8 cellular contexts compared by ENCODE assay signal in the genomic region with DNA sequence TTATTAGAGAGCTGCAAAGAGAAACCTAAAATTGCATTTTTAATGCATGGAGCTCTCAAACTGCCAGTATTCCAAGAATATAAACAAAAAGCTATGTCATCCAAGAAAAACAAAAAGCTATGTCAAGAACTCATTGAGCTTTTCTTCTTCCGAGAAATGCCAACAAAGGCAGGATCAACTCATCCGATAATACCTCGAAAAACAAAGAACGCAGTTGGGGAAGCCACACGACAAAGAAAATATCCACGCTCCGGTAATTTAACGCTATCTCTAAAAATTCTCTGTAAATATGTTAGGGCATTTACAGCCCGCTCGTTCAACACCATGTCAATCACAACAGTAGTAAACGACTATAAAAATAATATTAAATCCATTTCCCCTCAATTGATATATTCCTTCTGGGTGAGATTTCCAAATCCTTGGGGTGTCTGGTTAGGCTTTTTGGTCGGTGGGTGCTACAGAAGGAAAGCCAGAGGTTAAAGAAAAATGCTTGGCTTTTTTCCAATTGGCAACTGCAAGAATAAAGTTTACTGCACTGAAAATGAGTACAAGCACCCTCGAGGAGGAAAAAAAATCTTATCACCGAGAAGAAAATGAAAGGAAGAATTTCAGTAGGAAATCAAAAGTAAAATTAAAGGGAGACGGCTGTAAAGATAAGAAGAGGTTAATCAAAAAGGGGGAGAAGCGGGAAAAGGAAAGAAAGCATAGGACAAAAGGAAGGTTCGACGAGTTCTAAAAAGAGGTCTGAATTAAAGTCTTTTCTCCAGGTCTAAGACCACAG. TPM values are rescaled to one million over a fixed set of nuclear protein-coding genes. Genes with fewer than 3 reads are reported as not detected.
A peak's percentile ranks its signal among the peaks of the same experiment; 100 is the strongest.
DNase-seq lines count a peak whose midpoint lies in the region; ATAC-seq and TF ChIP-seq lines count a peak whose summit lies in the region.

No MANE protein-coding gene starts in this region.

- H3K4me1 ChIP-seq in OCI-LY3 (ENCODE audit: low read length), result peaks cover 7% of the 10 kb centered on the region; the same call in 1 of the 2 replicates

- H3K36me3 ChIP-seq in OCI-LY3 (replicated peaks; ENCODE audit: low read depth, low read length), result peaks cover 7% of the 10 kb centered on the region

- H3K27ac Mint-ChIP-seq in naive B cell, result peak overlapping the region; percentile 94 to 100 (median 98)

- peak overlapping the region; percentile 87 for H3K27ac ChIP-seq in OCI-LY3 (ENCODE audit: low read length)
- peak overlapping the region; percentile 77 to 100 (median 98) for H3K27ac ChIP-seq in dorsolateral prefrontal cortex

- peaks cover 21 to 47% (median 46%) of the 10 kb centered on the region in 3 donors for H3K4me1 Mint-ChIP-seq in naive B cell

- H3K4me2 ChIP-seq in OCI-LY3 (ENCODE audit: low read length), result peak overlapping the region; percentile 88

- DNase-seq in SIG-M5 treated with dmso at 0.1 percent for 504 hours (lab: John Stamatoyannopoulos, UW; ENCODE audit: unreplicated experiment) (peak; percentile 38), SIG-M5 (lab: John Stamatoyannopoulos, UW) (no peak), dorsolateral prefrontal cortex (no peak), naive B cell (no peak)

- peaks cover 59% of the 10 kb centered on the region for H3K79me2 ChIP-seq in OCI-LY3 (ENCODE audit: low read length)

- H3K36me3 Mint-ChIP-seq in naive B cell, result peaks cover 0 to 6% of the 10 kb centered on the region in 2 donors

- ATAC-seq in naive B cell (ENCODE audit: low read depth in 2 of 2) (no peak), HG03521 (IDR thresholded peaks at IDR 0.05; ENCODE audit: unreplicated experiment) (no peak), GM21825 (IDR thresholded peaks at IDR 0.05; ENCODE audit: unreplicated experiment) (no peak), HG02610 (IDR thresholded peaks at IDR 0.05; ENCODE audit: unreplicated experiment) (no peak)

- H3K9ac ChIP-seq in OCI-LY3 (ENCODE audit: low read length), result peak overlapping the region; percentile 94

- H3K27me3 Mint-ChIP-seq in naive B cell, result no peaks in the 10 kb centered on the region

- peak overlapping the region; percentile 86 to 100 (median 98) for H3K4me3 Mint-ChIP-seq in naive B cell

- no peak overlapping the region; the same call in 1 of the 2 replicates for H2AFZ ChIP-seq in OCI-LY3 (ENCODE audit: low read depth, low read length)

- TF ChIP-seq CTCF in OCI-LY3 (IDR thresholded peaks at IDR 0.05; ENCODE audit: low read depth, low read length) (no peak), dorsolateral prefrontal cortex (IDR thresholded peaks at IDR 0.05 in 54 of 56, conservative IDR thresholded peaks at IDR 0.05 in 2 of 56; ENCODE audit: low read depth in 1 of 56, partially characterized antibody in 56 of 56) (no peak)

- H3K27me3 ChIP-seq in OCI-LY3 (ENCODE audit: low read depth, low read length), result no peaks in the 10 kb centered on the region
- H3K27me3 ChIP-seq in dorsolateral prefrontal cortex, result no peaks in the 10 kb centered on the region

- H3K9me3 Mint-ChIP-seq in naive B cell, result peaks cover 0 to 4% (median 0%) of the 10 kb centered on the region in 7 donors

- peaks cover 24% of the 10 kb centered on the region for H4K20me1 ChIP-seq in OCI-LY3 (ENCODE audit: insufficient read depth, low read length)

- H3K4me3 ChIP-seq in OCI-LY3 (ENCODE audit: low read length), result peak overlapping the region; percentile 90
- H3K4me3 ChIP-seq in dorsolateral prefrontal cortex, result peak overlapping the region; percentile 62 to 100 (median 92)

- intact Hi-C loops in dorsolateral prefrontal cortex (cut with DNase I), result loop anchor here (1.0 to 10.0 kb wide), 5 partner anchors 45 to 333 kb away; a partner anchor contains a TSS

- no peaks in the 10 kb centered on the region for H3K9me3 ChIP-seq in OCI-LY3 (ENCODE audit: insufficient read depth, low read length)

RNA-seq across cellular contexts. Expression of a gene that starts 0.9 kb away (rescaled TPM):
- total RNA-seq in dorsolateral prefrontal cortex, result 100 to 1,000 TPM in 116 of 120 experiments, 10 to 100 TPM in 4; 80.0 to 187 (median 133) TPM
- polyA plus RNA-seq in naive B cell (ENCODE audit: low read depth in 6 of 6), result 100 to 1,000 TPM in 1 of 6 donors, 10 to 100 TPM in 5; 43.6 to 106 (median 74.1) TPM

RNA-seq across cellular contexts. Expression of a gene that starts 10.4 kb away (rescaled TPM):
- total RNA-seq in dorsolateral prefrontal cortex, result 100 to 1,000 TPM in 1 of 120 experiments, 10 to 100 TPM in 119; 43.0 to 105 (median 70.8) TPM
- polyA plus RNA-seq in naive B cell (ENCODE audit: low read depth in 6 of 6), result 10 to 100 TPM in 3 of 6 donors, 1 to 10 TPM in 3; 2.9 to 12.0 (median 9.5) TPM

RNA-seq across cellular contexts. Expression of a gene that starts 46.0 kb away (rescaled TPM):
- total RNA-seq in dorsolateral prefrontal cortex, result 10 to 100 TPM; 26.8 to 64.2 (median 41.0) TPM
- polyA plus RNA-seq in naive B cell (ENCODE audit: low read depth in 6 of 6), result 100 to 1,000 TPM; 196 to 242 (median 226) TPM

RNA-seq across cellular contexts. Expression of a gene that starts 54.3 kb away (rescaled TPM):
- total RNA-seq in dorsolateral prefrontal cortex, result 10 to 100 TPM in 119 of 120 experiments, 1 to 10 TPM in 1; 9.5 to 27.5 (median 18.9) TPM
- polyA plus RNA-seq in naive B cell (ENCODE audit: low read depth in 6 of 6), result 10 to 100 TPM; 31.7 to 73.7 (median 45.0) TPM

RNA-seq across cellular contexts. Expression of a gene that starts 56.7 kb away (rescaled TPM):
- 10 to 100 TPM; 20.6 to 44.6 (median 32.0) TPM for total RNA-seq in dorsolateral prefrontal cortex
- 10 to 100 TPM; 14.1 to 35.5 (median 23.4) TPM for polyA plus RNA-seq in naive B cell (ENCODE audit: low read depth in 6 of 6)
